Comparison of ENCODE assay signal across 8 cellular contexts in the genomic region with DNA sequence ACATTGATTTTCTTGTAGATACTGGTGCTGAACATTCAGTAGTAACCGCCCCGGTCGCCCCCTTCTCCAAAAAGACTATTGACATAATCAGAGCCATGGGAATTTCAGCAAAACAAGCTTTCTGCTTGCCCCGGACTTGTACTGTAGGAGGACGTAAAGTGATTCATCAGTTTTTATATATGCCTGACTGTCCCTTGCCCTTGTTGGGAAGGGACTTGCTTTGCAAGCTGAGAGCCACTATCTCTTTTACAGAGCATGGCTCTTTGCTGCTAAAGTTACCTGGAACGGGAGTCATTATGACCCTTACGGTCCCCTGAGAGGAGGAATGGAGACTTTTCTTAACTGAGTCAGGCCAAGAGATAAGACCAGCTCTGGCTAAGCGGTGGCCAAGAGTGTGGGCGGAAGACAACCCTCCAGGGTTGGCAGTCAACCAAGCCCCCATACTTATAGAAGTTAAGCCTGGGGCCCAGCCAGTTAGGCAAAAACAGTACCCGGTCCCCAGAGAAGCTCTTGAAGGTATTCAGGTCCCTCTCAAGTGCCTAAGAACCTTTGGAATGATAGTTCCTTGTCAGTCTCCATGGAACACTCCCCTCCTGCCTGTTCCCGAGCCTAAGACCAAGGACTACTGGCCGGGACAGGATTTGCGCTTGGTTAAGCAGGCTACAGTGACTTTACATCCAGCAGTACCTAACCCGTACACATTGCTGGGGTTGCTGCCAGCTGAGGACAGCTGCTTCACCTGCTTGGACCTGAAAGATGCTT. TPM values are rescaled to one million over a fixed set of nuclear protein-coding genes. Genes with fewer than 3 reads are reported as not detected.
DNase-seq lines count a peak whose midpoint lies in the region; TF ChIP-seq lines count a peak whose summit lies in the region.
"Not testable (repeated sequence)": the region's sequence is repeated elsewhere in the genome, so short reads cannot be mapped to it uniquely, and the experiment has no call there.
"Had no signal": no experiment of that assay in that cellular context is flagged by ENCODE, and none has a peak within 500 bp of the region (broad histone marks: within the 10 kb centered on the region; RNA-seq: fewer than 3 reads in every experiment).

No MANE protein-coding gene starts in this region.

- intact Hi-C loops in OCI-LY7 (cut with micrococcal nuclease; ENCODE audit: unreplicated experiment); adrenal gland (cut with DNase I): not testable (repeated sequence)

- BruUV-seq in OCI-LY7 (replicated peaks; lab: Mats Ljungman, UMichigan) = not testable (repeated sequence)

- 30 to 66% (median 52%) methylated on average over 10 to 14 of the region's 14 CpGs for WGBS in adrenal gland, 4 donors

- CTCF ChIA-PET in OCI-LY7 (lab: Charles Lee; ENCODE audit: unreplicated experiment) = not testable (repeated sequence)

- not testable (repeated sequence) for H3K36me3 ChIP-seq in OCI-LY7 (ENCODE audit: insufficient read depth, low read length); adrenal gland (replicated peaks in 1 of 2); osteoblast (ENCODE audit: insufficient read depth, low read length)

- not testable (repeated sequence) for H2AFZ ChIP-seq in OCI-LY7 (ENCODE audit: low read length); osteoblast (ENCODE audit: low read length)

- H3K27me3 ChIP-seq in adrenal gland; osteoblast (ENCODE audit: insufficient read depth, low read length): not testable (repeated sequence)

- not testable (repeated sequence) for H3K79me2 ChIP-seq in OCI-LY7 (ENCODE audit: insufficient read depth, low read depth, low read length); osteoblast (ENCODE audit: insufficient read depth, low read length)

- H3K4me1 ChIP-seq in OCI-LY7 (ENCODE audit: insufficient read depth, low read length, poor library complexity, severe bottlenecking) (peaks cover 17% of the 10 kb centered on the region), adrenal gland (replicated peaks in 1 of 2) (peaks cover 45 to 69% of the 10 kb centered on the region in 2 donors), osteoblast (ENCODE audit: insufficient read depth, low read length) (peaks cover 23% of the 10 kb centered on the region)

- not testable (repeated sequence) for H3K9me2 ChIP-seq in OCI-LY7 (ENCODE audit: insufficient read depth, low read length)

- H3K4me2 ChIP-seq in OCI-LY7 (ENCODE audit: low read length) (peak overlapping the region; percentile 16; the same call in 1 of the 2 replicates), osteoblast (ENCODE audit: insufficient read depth, low read length) (peak overlapping the region; percentile 63)

- not testable (repeated sequence) for H3K27ac ChIP-seq in OCI-LY7 (ENCODE audit: low read depth, low read length, poor library complexity, severe bottlenecking); osteoblast (ENCODE audit: low read depth, low read length)
- H3K27ac ChIP-seq in adrenal gland = peak overlapping the region in 3 of 5 donors; percentile 37 to 61 (median 49)

- not testable (repeated sequence) for H4K20me1 ChIP-seq in OCI-LY7 (ENCODE audit: insufficient read depth, low read length); osteoblast (ENCODE audit: insufficient read depth, low read length)

- POLR2A ChIA-PET in OCI-LY7 (lab: Charles Lee) = not testable (repeated sequence)

- TF ChIP-seq POLR2A in adrenal gland (IDR thresholded peaks at IDR 0.05) = not testable (repeated sequence)

- not testable (repeated sequence) for TF ChIP-seq CTCF in OCI-LY7 (conservative IDR thresholded peaks at IDR 0.05; ENCODE audit: low read length); adrenal gland (IDR thresholded peaks at IDR 0.05); fibroblast of mammary gland (conservative IDR thresholded peaks at IDR 0.05; ENCODE audit: control insufficient read depth, insufficient read depth, low read depth, low read length); osteoblast (IDR thresholded peaks at IDR 0.05; ENCODE audit: extremely low read depth, low read depth, low read length)

- H3K4me3 ChIP-seq in OCI-LY7 (ENCODE audit: low read depth, low read length, poor library complexity, severe bottlenecking); adrenal gland; fibroblast of mammary gland (ENCODE audit: control insufficient read depth, low read depth, low read length); osteoblast (ENCODE audit: insufficient read depth, low read length): not testable (repeated sequence)

- peak; percentile 31 for DNase-seq in DMS53 (lab: John Stamatoyannopoulos, UW)
- DNase-seq in NCI-H2029 (lab: John Stamatoyannopoulos, UW) = peak; percentile 73
- peak; percentile 19 for DNase-seq in OCI-LY7 (ENCODE audit: low spot score)
- DNase-seq in adrenal gland = not testable (repeated sequence)
- DNase-seq in fibroblast of mammary gland (ENCODE audit: low read depth) = peak; percentile 10
- peak; percentile 25 for DNase-seq in iris pigment epithelial cell (ENCODE audit: low read depth)
- peak; percentile 50 for DNase-seq in osteoblast (ENCODE audit: insufficient read length, low spot score, missing footprints)

- not testable (repeated sequence) for H3K9me3 ChIP-seq in OCI-LY7 (ENCODE audit: low read length); adrenal gland (replicated peaks in 1 of 3); osteoblast (ENCODE audit: low read depth, low read length)

RNA-seq across cellular contexts. Expression of gene B3GNT7, which starts 8.1 kb away (rescaled TPM):
- total RNA-seq in OCI-LY7 (2014; rRNA removed; shearing (Covaris generic)) = 4.5 and 7.8 TPM in 2 replicates
- 7.4 and 8.7 TPM in 2 replicates for total RNA-seq in OCI-LY7 (2022)
- 10 to 100 TPM; 36.6 to 71.6 (median 50.9) TPM for total RNA-seq in adrenal gland
- 10 to 100 TPM in 2 of 3 donors, 1 to 10 TPM in 1; 3.1 to 12.6 (median 11.6) TPM for polyA plus RNA-seq in adrenal gland
- 0.29 and 0.72 TPM in 2 replicates for total RNA-seq in osteoblast
- total RNA-seq: H4 had no signal
